ENCODE assay signal across 33 cellular contexts in the genomic region with DNA sequence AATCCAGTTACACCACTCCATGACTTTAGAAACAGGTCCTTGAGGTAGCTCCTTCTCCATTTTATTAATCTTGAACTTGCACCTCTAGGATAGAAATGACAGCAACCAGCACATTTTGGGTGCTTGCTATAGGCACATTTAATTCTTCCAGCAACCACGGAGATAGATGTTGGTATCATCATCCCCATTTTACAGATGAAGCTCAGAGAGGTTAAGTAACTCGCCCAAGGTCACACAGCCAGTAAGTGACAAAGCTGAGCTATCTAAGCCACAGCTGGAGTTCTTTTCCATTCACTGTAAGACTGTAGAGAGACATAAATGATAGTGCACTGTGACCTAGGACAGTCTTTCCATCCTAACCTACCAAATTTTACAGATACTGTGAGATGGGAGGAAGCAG.
DNase-seq lines count a peak whose midpoint lies in the region; ATAC-seq, FAIRE-seq and TF ChIP-seq lines count a peak whose summit lies in the region.
"Had no signal": no experiment of that assay in that cellular context is flagged by ENCODE, and none has a peak within 500 bp of the region (broad histone marks: within the 10 kb centered on the region; RNA-seq: fewer than 3 reads in every experiment).

No MANE protein-coding gene starts in this region.

- H3K9me1 ChIP-seq in K562 (ENCODE audit: control insufficient read depth, insufficient read depth, low read length), result no peaks in the 10 kb centered on the region

- no peak for TF ChIP-seq CTCF in HEK293 (tag by site-specific recombination; IDR thresholded peaks at IDR 0.05)
- no peak for TF ChIP-seq CTCF in K562 (IDR thresholded peaks at IDR 0.05 in 2 of 3, conservative IDR thresholded peaks at IDR 0.05 in 1 of 3; ENCODE audit: insufficient read depth in 2 of 3, low read depth in 1 of 3, low read length in 3 of 3)
- no peak for TF ChIP-seq CTCF in H1 (IDR thresholded peaks at IDR 0.05; ENCODE audit: control extremely low read depth in 1 of 3, insufficient read depth in 1 of 3, low read depth in 1 of 3, low read length in 3 of 3)

- BruUV-seq in K562 (replicated peaks; lab: Mats Ljungman, UMichigan), result no TSS peak

- H3K23me2 ChIP-seq in H1 (ENCODE audit: low read depth, low read length), result no peaks in the 10 kb centered on the region

- H3K36me3 ChIP-seq in HEK293 (ENCODE audit: control insufficient read depth in 2 of 2, insufficient read depth in 1 of 2, low read length in 2 of 2) (no peaks in the 10 kb centered on the region), K562 (ENCODE audit: control insufficient read depth, insufficient read depth, low read length) (no peaks in the 10 kb centered on the region), H1 (ENCODE audit: control insufficient read depth in 2 of 4, insufficient read depth in 4 of 4, low read length in 3 of 4) (no peaks in the 10 kb centered on the region)
- H3K36me3 ChIP-seq: BE2C; BLaER1; BLaER1 treated with 17β-estradiol and CSF1 and Interleukin-3, amounts not matched to agents 10 nM and 100 nM had no signal

- no peak overlapping the region for H3K56ac ChIP-seq in H1 (replicated peaks; ENCODE audit: insufficient read length, low read depth, low read length)

- no peak overlapping the region for H2BK120ac ChIP-seq in H1 (replicated peaks; ENCODE audit: low read depth, low read length)

- no peak overlapping the region for H4K8ac ChIP-seq in H1 (ENCODE audit: extremely low read depth, insufficient read depth, low read length)

- in situ Hi-C loops in K562 (cut with MboI), result no loop called here

- H3K23ac ChIP-seq in H1 (ENCODE audit: insufficient read length), result no peak overlapping the region

- H3K9me3 ChIP-seq in HEK293 (ENCODE audit: control insufficient read depth, insufficient read depth, low read depth, low read length) (no peaks in the 10 kb centered on the region; the same call in 1 of the 2 replicates), K562 (replicated peaks; ENCODE audit: control insufficient read depth, insufficient read depth, low read depth, low read length) (no peaks in the 10 kb centered on the region), H1 (ENCODE audit: insufficient read depth in 2 of 2, low read depth in 1 of 2, low read length in 1 of 2) (no peaks in the 10 kb centered on the region)
- H3K9me3 ChIP-seq: BE2C, Caco-2 had no signal

- H3K27me3 ChIP-seq in K562 (ENCODE audit: control insufficient read depth in 2 of 2, insufficient read depth in 2 of 2, low read length in 2 of 2) (no peaks in the 10 kb centered on the region; a peak in 1 of 5 replicates), H1 (replicated peaks in 1 of 4; ENCODE audit: control insufficient read depth in 3 of 4, extremely low read depth in 1 of 4, insufficient read depth in 3 of 4, low read length in 3 of 4) (no peaks in the 10 kb centered on the region)
- H3K27me3 ChIP-seq: BE2C; BLaER1; BLaER1 treated with 17β-estradiol and CSF1 and Interleukin-3, amounts not matched to agents 10 nM and 100 nM had no signal

- TF ChIP-seq EP300 in K562 (IDR thresholded peaks at IDR 0.05; ENCODE audit: low read length) (no peak), H1 (IDR thresholded peaks at IDR 0.05; ENCODE audit: borderline replicate concordance in 1 of 2, low read depth in 2 of 2, low read length in 2 of 2) (no peak)

- H2BK15ac ChIP-seq in H1 (ENCODE audit: low read length), result 0 out of 2 replicates have a peak overlapping the region, but pooled peaks have one; percentile 33

- TF ChIP-seq POLR2A in K562 (conservative IDR thresholded peaks at IDR 0.05) (no peak), H1 (IDR thresholded peaks at IDR 0.05; ENCODE audit: control extremely low read depth in 1 of 2, low read depth in 2 of 2, low read length in 2 of 2) (no peak)

- no peak for FAIRE-seq in K562 (lab: Jason Lieb, UNC)
- FAIRE-seq in H1 (lab: Jason Lieb, UNC), result no peak
- FAIRE-seq: A204.1, A549, D721Med had no signal

- WGBS in K562 (ENCODE audit: insufficient coverage, low coverage, missing lambda C conversion rate), result 0% methylated on average over 2 of the region's 2 CpGs
- WGBS in H1 (ENCODE audit: extremely low coverage in 1 of 2, insufficient coverage in 1 of 2, insufficient read length in 1 of 2, insufficient replicate concordance in 2 of 2, low coverage in 1 of 2, low lambda C conversion rate in 2 of 2, missing lambda C conversion rate in 1 of 2), 2 experiments, result 88% methylated on average over 2 of the region's 2 CpGs; no CpG with 5 or more reads in 1 of the 2 experiments

- no peak overlapping the region for H3K18ac ChIP-seq in H1 (ENCODE audit: extremely low read depth, low read length)

- H4K91ac ChIP-seq in H1 (replicated peaks; ENCODE audit: insufficient read length, low read length), result no peak overlapping the region

- no peaks in the 10 kb centered on the region for H3K79me1 ChIP-seq in H1 (ENCODE audit: low read depth, low read length)

- intact Hi-C loops in K562 (cut with micrococcal nuclease), result no loop called here

- POLR2A ChIA-PET in HEK293 (lab: Yijun Ruan, JAX) (no interaction called here), K562 (lab: Yijun Ruan, JAX) (interaction anchor here (0.8 to 1.8 kb wide), 3 partner anchors 10 to 273 kb away, joined by 3 to 5 read pairs (median 3); no protein-coding TSS in a partner anchor), H1 (lab: Charles Lee; ENCODE audit: partially characterized antibody) (interaction anchor here (1.0 kb wide), 1 partner anchor 9 kb away, joined by 4 read pairs; no protein-coding TSS in a partner anchor)

- H2BK20ac ChIP-seq in H1 (ENCODE audit: low read length), result no peak overlapping the region

- H3K4ac ChIP-seq in H1 (replicated peaks; ENCODE audit: insufficient read length, low read depth, low read length), result no peak overlapping the region

- H3K4me1 ChIP-seq in HEK293 (ENCODE audit: control insufficient read depth, insufficient read depth, low read length), result no peaks in the 10 kb centered on the region
- H3K4me1 ChIP-seq in K562 (replicated peaks in 1 of 2; ENCODE audit: control insufficient read depth in 2 of 2, insufficient read depth in 2 of 2, low read length in 2 of 2), result no peaks in the 10 kb centered on the region
- peaks cover 0 to 12% (median 5%) of the 10 kb centered on the region in 4 experiments; a peak in 5 of 7 replicates for H3K4me1 ChIP-seq in H1 (replicated peaks in 1 of 4; ENCODE audit: control insufficient read depth in 3 of 4, insufficient read depth in 4 of 4, low read length in 3 of 4)
- H3K4me1 ChIP-seq: A549; BE2C; BLaER1; BLaER1 treated with 17β-estradiol and CSF1 and Interleukin-3, amounts not matched to agents 10 nM and 100 nM; Caco-2 had no signal

- H2BK5ac ChIP-seq in H1 (ENCODE audit: low read depth, low read length), result no peak overlapping the region

- H3K9ac ChIP-seq in K562 (ENCODE audit: insufficient read depth in 1 of 2, low read depth in 2 of 2, low read length in 2 of 2) (no peak overlapping the region), H1 (replicated peaks in 1 of 4; ENCODE audit: extremely low read depth in 1 of 4, low read depth in 3 of 4, low read length in 3 of 4) (no peak overlapping the region)
- H3K9ac ChIP-seq: BLaER1; BLaER1 treated with 17β-estradiol and CSF1 and Interleukin-3, amounts not matched to agents 10 nM and 100 nM had no signal

- no peak for DNase-seq in K562 (ENCODE audit: extremely low read depth in 1 of 4, low spot score in 3 of 4)
- no peak for DNase-seq in H1 (ENCODE audit: low read depth in 1 of 2, low spot score in 2 of 2)
- no peak for DNase-seq in activated gamma-delta T cell (lab: John Stamatoyannopoulos, UW)
- no peak for DNase-seq in activated CD4-positive, alpha-beta T cell treated with anti-CD3 and anti-CD28 coated beads for 1 hour
- DNase-seq in activated CD4-positive, alpha-beta T cell treated with anti-CD3 and anti-CD28 coated beads for 48 hours, result no peak
- DNase-seq: 8988T; ACHN; AML-193; BE2C; C1 segment of cervical spinal cord; Caco-2; Calu3; CD4-positive, alpha-beta memory T cell; CD4-positive, alpha-beta T cell; CD4-positive, CD25-positive, alpha-beta regulatory T cell; CD8-positive, alpha-beta memory T cell; CD8-positive, alpha-beta T cell; COR-L47; DMS 273 treated with DMSO at 0.1 percent for 48 hours; DMS153; DMS53; DMS79; DMS79 treated with DMSO at 0.1 percent for 48 hours; DND-41; EL had no signal

- H4K5ac ChIP-seq in H1 (ENCODE audit: insufficient read length, low read depth, low read length), result no peak overlapping the region

- no peaks in the 10 kb centered on the region for H3K79me2 ChIP-seq in K562 (ENCODE audit: control insufficient read depth, insufficient read depth, low read length)
- H3K79me2 ChIP-seq in H1 (ENCODE audit: control insufficient read depth in 1 of 2, insufficient read depth in 2 of 2, low read length in 2 of 2), result no peaks in the 10 kb centered on the region

- no peak overlapping the region for H3K14ac ChIP-seq in H1 (ENCODE audit: insufficient read length)

- H3K4me3 ChIP-seq in HEK293 (ENCODE audit: low read depth, low read length) (no peak overlapping the region), K562 (no peak overlapping the region), H1 (ENCODE audit: extremely low read depth in 1 of 4, insufficient read depth in 2 of 4, low read depth in 3 of 4, low read length in 4 of 4) (no peak overlapping the region)
- H3K4me3 ChIP-seq: A549; BLaER1; BLaER1 treated with 17β-estradiol and CSF1 and Interleukin-3, amounts not matched to agents 10 nM and 100 nM had no signal

- H2AFZ ChIP-seq in K562 (ENCODE audit: low read depth, low read length), result no peak overlapping the region
- H2AFZ ChIP-seq in H1 (ENCODE audit: low read length), result no peak overlapping the region

- H3K27ac ChIP-seq in HEK293 (ENCODE audit: extremely low read depth, low read depth, low read length) (no peak overlapping the region), K562 (ENCODE audit: extremely low read depth, low read depth, low read length) (no peak overlapping the region), H1 (ENCODE audit: low read depth, low read length) (no peak overlapping the region)
- H3K27ac ChIP-seq: 22Rv1; A549; BLaER1; BLaER1 treated with 17β-estradiol and CSF1 and Interleukin-3, amounts not matched to agents 10 nM and 100 nM; C4-2B had no signal

- no peaks in the 10 kb centered on the region for H4K20me1 ChIP-seq in K562 (replicated peaks; ENCODE audit: control insufficient read depth, insufficient read depth, low read length)
- H4K20me1 ChIP-seq in H1 (replicated peaks in 1 of 2; ENCODE audit: control insufficient read depth in 1 of 2, insufficient read depth in 2 of 2, low read length in 2 of 2), result no peaks in the 10 kb centered on the region
- H4K20me1 ChIP-seq: BLaER1; BLaER1 treated with 17β-estradiol and CSF1 and Interleukin-3, amounts not matched to agents 10 nM and 100 nM had no signal

- 0 out of 2 replicates have a peak overlapping the region, but pooled peaks have one; percentile 19 for H2BK12ac ChIP-seq in H1 (ENCODE audit: low read depth, low read length)

- H3K4me2 ChIP-seq in K562 (ENCODE audit: insufficient read depth, low read length) (no peak overlapping the region), H1 (ENCODE audit: insufficient read depth in 1 of 2, low read depth in 2 of 2, low read length in 2 of 2) (no peak overlapping the region)
- H3K4me2 ChIP-seq: A549; BLaER1; BLaER1 treated with 17β-estradiol and CSF1 and Interleukin-3, amounts not matched to agents 10 nM and 100 nM had no signal

- TF ChIP-seq RAD21 in K562 (CRISPR knock-in tag; conservative IDR thresholded peaks at IDR 0.05 in 1 of 2, IDR thresholded peaks at IDR 0.05 in 1 of 2) (no peak), H1 (IDR thresholded peaks at IDR 0.05 in 1 of 2, conservative IDR thresholded peaks at IDR 0.05 in 1 of 2; ENCODE audit: low read depth in 2 of 2, low read length in 2 of 2) (no peak)

- CTCF ChIA-PET in HEK293 (lab: Yijun Ruan, JAX), result interaction anchor here (0.6 to 0.8 kb wide), 2 partner anchors 76 to 136 kb away, joined by 3 to 4 read pairs; no protein-coding TSS in a partner anchor
- CTCF ChIA-PET in K562 (lab: Yijun Ruan, JAX; ENCODE audit: low intra/inter-chr PET ratio), result no interaction called here
- CTCF ChIA-PET in H1 (lab: Charles Lee; ENCODE audit: partially characterized antibody), result interaction anchor here (1.0 to 3.1 kb wide), 11 partner anchors 9 to 78 kb away, joined by 3 to 18 read pairs (median 4); no protein-coding TSS in a partner anchor

- no peak overlapping the region for H2AK5ac ChIP-seq in H1 (ENCODE audit: low read depth, low read length)

- no peak for ATAC-seq in K562
- ATAC-seq: A549; CD8-positive, alpha-beta T cell had no signal
